In the genomic region with DNA sequence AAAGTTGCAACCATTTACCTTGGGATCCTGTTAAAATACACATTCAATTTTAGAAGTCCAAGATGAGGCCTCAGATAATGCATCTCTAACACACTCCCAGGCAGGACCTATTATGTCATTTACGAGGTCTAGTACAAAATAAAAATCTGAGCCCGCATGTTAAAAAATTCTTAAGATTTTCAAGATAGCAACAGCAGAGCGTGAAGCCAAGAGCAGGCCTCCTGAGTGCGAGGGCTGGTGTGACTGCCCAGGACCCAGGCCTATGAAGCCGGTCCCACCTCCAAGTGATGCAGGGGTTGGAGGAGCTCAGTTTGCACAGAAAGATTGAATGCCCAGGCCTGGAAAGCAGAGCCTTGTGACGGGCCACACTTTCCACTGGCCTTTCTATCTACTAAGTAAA, we compare ENCODE assay signal across 24 cellular contexts.
"Had no signal": no experiment of that assay in that cellular context is flagged by ENCODE, and none has a peak within 500 bp of the region (broad histone marks: within the 10 kb centered on the region; RNA-seq: fewer than 3 reads in every experiment).

No MANE protein-coding gene starts in this region.

- H3K9me3 Mint-ChIP-seq: effector memory CD8-positive, alpha-beta T cell; mesothelial cell of epicardium; naive thymus-derived CD4-positive, alpha-beta T cell; stimulated activated memory B cell treated with anti-CD40 and anti-IgM and Interleukin-4, amounts not matched to agents 10 μg/mL and 1 μg/mL and 100 μg/mL, for 72 hours had no signal

- H3K4me1 ChIP-seq: esophagus squamous epithelium, lower lobe of right lung, psoas muscle, sigmoid colon, tibial nerve, upper lobe of right lung, vagina had no signal

- H3K27me3 ChIP-seq: sigmoid colon, vagina had no signal

- H3K36me3 Mint-ChIP-seq: mesothelial cell of epicardium; naive thymus-derived CD4-positive, alpha-beta T cell; stimulated activated memory B cell treated with anti-CD40 and anti-IgM and Interleukin-4, amounts not matched to agents 10 μg/mL and 1 μg/mL and 100 μg/mL, for 72 hours had no signal

- H3K4me3 Mint-ChIP-seq: effector memory CD8-positive, alpha-beta T cell; mesothelial cell of epicardium; naive thymus-derived CD4-positive, alpha-beta T cell; nephron progenitor cell; stimulated activated memory B cell treated with anti-CD40 and anti-IgM and Interleukin-4, amounts not matched to agents 10 μg/mL and 1 μg/mL and 100 μg/mL, for 72 hours had no signal

- H3K9me3 ChIP-seq: esophagus squamous epithelium, lower lobe of right lung, mucosa of descending colon, psoas muscle, sigmoid colon, spleen, thoracic aorta, tibial nerve, upper lobe of right lung, vagina had no signal

- DNase-seq: cortex of kidney; effector memory CD8-positive, alpha-beta T cell; erythroblast; esophagus squamous epithelium; head of caudate nucleus; left ventricle myocardium superior; lower lobe of right lung; mucosa of descending colon; naive thymus-derived CD4-positive, alpha-beta T cell; nephron progenitor cell; nucleus accumbens; psoas muscle; right cardiac atrium; sigmoid colon; spleen; stimulated activated CD4-positive, alpha-beta T cell treated with anti-CD3 and anti-CD28 coated beads, Interleukin-4, amount 100 ng/mL, for 4 hours; stimulated activated naive CD8-positive, alpha-beta T cell treated with anti-CD3 and anti-CD28 coated beads, Interleukin-15, Interleukin-2, amounts not matched to agents 100 U/mL and 50 U/mL, for 24 hours; substantia nigra; upper lobe of right lung had no signal

- ATAC-seq: effector memory CD8-positive, alpha-beta T cell; left ventricle myocardium superior; lower lobe of right lung; mucosa of descending colon; naive thymus-derived CD4-positive, alpha-beta T cell; psoas muscle; right cardiac atrium; stimulated activated memory B cell treated with anti-CD40 and anti-IgM and Interleukin-4, amounts not matched to agents 10 μg/mL and 1 μg/mL and 100 μg/mL, for 72 hours; stimulated activated naive CD8-positive, alpha-beta T cell treated with anti-CD3 and anti-CD28 coated beads, Interleukin-15, Interleukin-2, amounts not matched to agents 100 U/mL and 50 U/mL, for 24 hours; upper lobe of right lung had no signal

- H3K27ac ChIP-seq: esophagus squamous epithelium, lower lobe of right lung, psoas muscle, sigmoid colon, spleen, thoracic aorta, tibial nerve, upper lobe of right lung, vagina had no signal

- H3K4me3 ChIP-seq: esophagus squamous epithelium, lower lobe of right lung, mucosa of descending colon, psoas muscle, sigmoid colon, spleen, thoracic aorta, tibial nerve, upper lobe of right lung, vagina had no signal

- H3K36me3 ChIP-seq: esophagus squamous epithelium, lower lobe of right lung, sigmoid colon, spleen, thoracic aorta, tibial nerve, upper lobe of right lung, vagina had no signal

- H3K27ac Mint-ChIP-seq: effector memory CD8-positive, alpha-beta T cell; mesothelial cell of epicardium; naive thymus-derived CD4-positive, alpha-beta T cell had no signal

- H3K4me1 Mint-ChIP-seq: stimulated activated memory B cell treated with anti-CD40 and anti-IgM and Interleukin-4, amounts not matched to agents 10 μg/mL and 1 μg/mL and 100 μg/mL, for 72 hours had no signal
